In the genomic region with DNA sequence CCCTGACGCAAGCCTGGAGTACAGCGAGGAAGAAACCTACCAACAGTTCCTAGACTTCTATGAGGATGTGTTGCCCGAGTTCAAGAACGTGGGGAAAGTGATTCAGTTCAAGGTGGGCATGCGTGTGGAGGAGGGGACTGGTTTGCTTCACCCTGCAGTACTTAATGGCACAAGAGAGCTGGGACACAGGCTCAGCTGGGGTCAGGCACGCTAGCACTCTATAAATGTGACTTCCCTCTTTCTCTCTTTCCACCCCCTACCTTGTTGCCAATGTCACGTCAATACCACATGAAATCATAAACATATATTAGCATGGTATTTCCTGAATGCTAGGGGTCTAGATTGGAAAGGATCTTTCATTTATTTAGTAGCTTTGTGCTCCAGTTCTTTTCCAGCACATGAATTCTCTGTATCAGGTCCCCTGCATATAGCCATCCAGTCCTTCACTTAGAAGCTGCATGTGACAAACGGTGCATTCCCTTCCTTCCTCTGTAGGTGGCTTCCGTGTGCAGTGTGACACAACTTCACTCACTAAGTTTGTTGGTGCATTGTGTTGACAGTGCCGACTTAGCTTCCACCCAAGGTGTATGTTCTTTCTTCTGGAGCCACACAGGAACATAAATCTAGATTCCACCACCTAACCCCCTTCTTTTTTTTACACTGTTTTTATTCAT, we compare ENCODE assay signal across 8 cellular contexts. TPM values are rescaled to one million over a fixed set of nuclear protein-coding genes. Genes with fewer than 3 reads are reported as not detected.
A peak's percentile ranks its signal among the peaks of the same experiment; 100 is the strongest.
DNase-seq lines count a peak whose midpoint lies in the region; ATAC-seq and TF ChIP-seq lines count a peak whose summit lies in the region.

No MANE protein-coding gene starts in this region.

- H3K36me3 ChIP-seq in esophagus muscularis mucosa, result peaks cover 0 to 93% (median 58%) of the 10 kb centered on the region in 4 donors
- H3K36me3 ChIP-seq in gastroesophageal sphincter, result peaks cover 0 to 77% of the 10 kb centered on the region in 2 donors

- H3K4me3 ChIP-seq in Jurkat, Clone E6-1 (ENCODE audit: low read length), result no peak overlapping the region
- H3K4me3 ChIP-seq in esophagus muscularis mucosa, result no peak overlapping the region
- no peak overlapping the region for H3K4me3 ChIP-seq in gastroesophageal sphincter

- TF ChIP-seq CTCF in esophagus muscularis mucosa (IDR thresholded peaks at IDR 0.05) (peak in 1 of 3 experiments; percentile 21), gastroesophageal sphincter (IDR thresholded peaks at IDR 0.05) (peak in 1 of 4 experiments; percentile 21)

- H3K9me3 ChIP-seq in esophagus muscularis mucosa (no peaks in the 10 kb centered on the region), gastroesophageal sphincter (no peaks in the 10 kb centered on the region)

- peak; percentile 17 for DNase-seq in ELR (ENCODE audit: low read depth)
- DNase-seq in Jurkat, Clone E6-1 (ENCODE audit: low read depth, low spot score), result peak; percentile 42
- DNase-seq in activated T-helper 1 cell treated with Interleukin-2 at 50 U/mL for 16 hours (ENCODE audit: low read depth), result peak; percentile 1
- peak; percentile 75 for DNase-seq in iPS-NIHi7 (ENCODE audit: extremely low spot score)
- no peak for DNase-seq in esophagus muscularis mucosa (ENCODE audit: extremely low spot score)
- DNase-seq in NCI-H2029 (lab: John Stamatoyannopoulos, UW), result no peak

- ATAC-seq in GM19455 (IDR thresholded peaks at IDR 0.05; ENCODE audit: unreplicated experiment) (peak; percentile 66), gastroesophageal sphincter (no peak)

- WGBS in esophagus muscularis mucosa, result 85% methylated on average over 10 of the region's 10 CpGs
- 79 to 82% methylated on average over 7 to 9 of the region's 10 CpGs for WGBS in gastroesophageal sphincter (ENCODE audit: low coverage in 1 of 2), 2 donors

- H3K27me3 ChIP-seq in esophagus muscularis mucosa, result no peaks in the 10 kb centered on the region
- no peaks in the 10 kb centered on the region for H3K27me3 ChIP-seq in gastroesophageal sphincter

- no peak for TF ChIP-seq POLR2A in esophagus muscularis mucosa (IDR thresholded peaks at IDR 0.05; ENCODE audit: low read depth)
- TF ChIP-seq POLR2A in gastroesophageal sphincter (IDR thresholded peaks at IDR 0.05), result no peak

- no peaks in the 10 kb centered on the region for H3K4me1 ChIP-seq in esophagus muscularis mucosa
- H3K4me1 ChIP-seq in gastroesophageal sphincter, result no peaks in the 10 kb centered on the region

- H3K27ac ChIP-seq in esophagus muscularis mucosa (replicated peaks in 1 of 4) (no peak overlapping the region), gastroesophageal sphincter (no peak overlapping the region)

- TF ChIP-seq EP300 in esophagus muscularis mucosa (IDR thresholded peaks at IDR 0.05), result no peak
- TF ChIP-seq EP300 in gastroesophageal sphincter (IDR thresholded peaks at IDR 0.05), result no peak

- intact Hi-C loops in esophagus muscularis mucosa (cut with DNase I), result no loop called here

RNA-seq across cellular contexts. Expression of gene ZRSR2, which starts 25.6 kb away (rescaled TPM):
- polyA plus RNA-seq in Jurkat, Clone E6-1 (2012; ENCODE audit: insufficient read depth, insufficient read length), result 14.4 TPM
- total RNA-seq in esophagus muscularis mucosa, result 10 to 100 TPM in 1 of 4 donors, 1 to 10 TPM in 3; 7.0 to 12.4 (median 9.0) TPM
- total RNA-seq in gastroesophageal sphincter, result 10 to 100 TPM in 3 of 4 donors, 1 to 10 TPM in 1; 8.3 to 12.0 (median 11.0) TPM

RNA-seq across cellular contexts. Expression of gene AP1S2, which starts 38.7 kb away (rescaled TPM):
- 20.9 TPM for polyA plus RNA-seq in Jurkat, Clone E6-1 (2012; ENCODE audit: insufficient read depth, insufficient read length)
- total RNA-seq in esophagus muscularis mucosa (100 to 1,000 TPM; 136 to 142 (median 140) TPM), gastroesophageal sphincter (100 to 1,000 TPM in 3 of 4 donors, 10 to 100 TPM in 1; 98.7 to 300 (median 203) TPM)

Comparison
In these comparisons a context has a peak if more than half of its experiments do, and no peak if none do; other contexts are left out.
1. DNase-seq: peak in ELR (single experiment), Jurkat, Clone E6-1 (single experiment), activated T-helper 1 cell treated with Interleukin-2 at 50 U/mL for 16 hours (single experiment) and iPS-NIHi7 (single experiment); none in esophagus muscularis mucosa (single experiment) and NCI-H2029 (single experiment).